In the genomic region with DNA sequence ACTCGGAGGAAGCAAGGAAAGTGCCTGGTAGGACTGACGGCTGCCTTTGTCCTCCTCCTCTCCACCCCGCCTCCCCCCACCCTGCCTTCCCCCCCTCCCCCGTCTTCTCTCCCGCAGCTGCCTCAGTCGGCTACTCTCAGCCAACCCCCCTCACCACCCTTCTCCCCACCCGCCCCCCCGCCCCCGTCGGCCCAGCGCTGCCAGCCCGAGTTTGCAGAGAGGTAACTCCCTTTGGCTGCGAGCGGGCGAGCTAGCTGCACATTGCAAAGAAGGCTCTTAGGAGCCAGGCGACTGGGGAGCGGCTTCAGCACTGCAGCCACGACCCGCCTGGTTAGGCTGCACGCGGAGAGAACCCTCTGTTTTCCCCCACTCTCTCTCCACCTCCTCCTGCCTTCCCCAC, we compare ENCODE assay signal across 9 cellular contexts. TPM values are rescaled to one million over a fixed set of nuclear protein-coding genes. Genes with fewer than 3 reads are reported as not detected.
DNase-seq lines count a peak whose midpoint lies in the region; ATAC-seq and TF ChIP-seq lines count a peak whose summit lies in the region.
"Had no signal": no experiment of that assay in that cellular context is flagged by ENCODE, and none has a peak within 500 bp of the region (broad histone marks: within the 10 kb centered on the region; RNA-seq: fewer than 3 reads in every experiment).

No MANE protein-coding gene starts in this region.

- POLR2A ChIA-PET in BJ (lab: Charles Lee): interaction anchor here (0.5 to 0.6 kb wide), 3 partner anchors 10 to 236 kb away, joined by 3 to 5 read pairs (median 3); no protein-coding TSS in a partner anchor

- no peaks in the 10 kb centered on the region for H3K36me3 Mint-ChIP-seq in neural crest cell (ENCODE audit: low read depth)

- H3K9me3 ChIP-seq in Karpas-422 (ENCODE audit: low read length): no peaks in the 10 kb centered on the region

- H3K9me2 ChIP-seq in Karpas-422 (replicated peaks; ENCODE audit: insufficient read depth, low read length): no peaks in the 10 kb centered on the region

- peaks cover 26% of the 10 kb centered on the region for H3K4me1 Mint-ChIP-seq in neural crest cell

- peak overlapping the region; percentile 93 for H3K4me3 Mint-ChIP-seq in neural crest cell

- no peaks in the 10 kb centered on the region for H3K79me2 ChIP-seq in Karpas-422 (ENCODE audit: low read length)

- no peak overlapping the region for H3K27ac Mint-ChIP-seq in neural crest cell (ENCODE audit: unreplicated experiment)

- no peaks in the 10 kb centered on the region for H3K4me1 ChIP-seq in Karpas-422 (ENCODE audit: low read length)

- no peak overlapping the region for H2AFZ ChIP-seq in Karpas-422 (ENCODE audit: low read length)

- no peak overlapping the region for H3K4me2 ChIP-seq in Karpas-422 (ENCODE audit: low read depth, low read length, poor library complexity, severe bottlenecking)

- H3K9me3 Mint-ChIP-seq in neural crest cell: peaks cover 3% of the 10 kb centered on the region

- H3K27me3 Mint-ChIP-seq in neural crest cell (ENCODE audit: low read depth): peaks cover 6% of the 10 kb centered on the region

- CTCF ChIA-PET in BJ (lab: Yijun Ruan, JAX): interaction anchor here (1.1 to 2.2 kb wide), 2 partner anchors 10 to 237 kb away, joined by 3 to 6 read pairs; no protein-coding TSS in a partner anchor

- H3K9ac ChIP-seq in Karpas-422 (ENCODE audit: low read length): no peak overlapping the region

- H3K27me3 ChIP-seq in BJ (ENCODE audit: control insufficient read depth, insufficient read depth, low read length): no peaks in the 10 kb centered on the region
- H3K27me3 ChIP-seq in Karpas-422 (ENCODE audit: low read length): no peaks in the 10 kb centered on the region

- H3K4me3 ChIP-seq in BJ (ENCODE audit: low read depth, low read length) (peak overlapping the region; percentile 66), fibroblast of pulmonary artery (replicated peaks; ENCODE audit: low read depth, low read length) (peak overlapping the region; percentile 53), Karpas-422 (ENCODE audit: low read length) (no peak overlapping the region)

- DNase-seq in BJ (ENCODE audit: low read depth) (no peak), RPMI7951 (ENCODE audit: low read depth) (peak; percentile 51), fibroblast of pulmonary artery (ENCODE audit: low read depth) (peak; percentile 7), neural crest cell (ENCODE audit: low read depth, low spot score) (peak; percentile 5), T-helper 9 cell (no peak), Karpas-422 (no peak), NCI-H1092 treated with DMSO at 0.1 percent for 48 hours (lab: John Stamatoyannopoulos, UW) (no peak)

- TF ChIP-seq CTCF in BJ (IDR thresholded peaks at IDR 0.05; ENCODE audit: insufficient read depth, low read depth, low read length) (no peak), fibroblast of pulmonary artery (IDR thresholded peaks at IDR 0.05; ENCODE audit: low read length, missing control alignments) (no peak), neural crest cell (conservative IDR thresholded peaks at IDR 0.05) (no peak)

- ATAC-seq in HG03432 (IDR thresholded peaks at IDR 0.05; ENCODE audit: unreplicated experiment): no peak

- no peaks in the 10 kb centered on the region for H4K20me1 ChIP-seq in Karpas-422 (ENCODE audit: insufficient read depth, low read depth, low read length)

- no peaks in the 10 kb centered on the region for H3K36me3 ChIP-seq in BJ (ENCODE audit: control insufficient read depth, insufficient read depth, low read length)
- H3K36me3 ChIP-seq in Karpas-422 (ENCODE audit: insufficient read depth, low read length): no peaks in the 10 kb centered on the region

- H3K27ac ChIP-seq in Karpas-422 (ENCODE audit: low read length): no peak overlapping the region
- H3K27ac ChIP-seq: HL-60 had no signal

RNA-seq across cellular contexts. Expression of gene AR, which starts 0.5 kb away (rescaled TPM):
- 11.4 and 13.9 TPM in 2 replicates for polyA plus RNA-seq in BJ (2011; rRNA removed)
- 24.9 and 32.1 TPM in 2 replicates for polyA minus RNA-seq in BJ (2011; rRNA and poly(A)+ RNA removed)
- 12.5 and 13.0 TPM in 2 replicates for total RNA-seq in RPMI7951 (2014; rRNA removed; shearing (Covaris generic))
- 6.3 and 7.9 TPM in 2 replicates for total RNA-seq in neural crest cell
- 0.25 and 1.5 TPM in 2 replicates for total RNA-seq in Karpas-422 (2014; rRNA removed; shearing (Covaris generic); ENCODE audit: low replicate concordance)

Comparison
In these comparisons a context has a peak if more than half of its experiments do, and no peak if none do; other contexts are left out.
1. DNase-seq: peak in RPMI7951 (single experiment), fibroblast of pulmonary artery (single experiment) and neural crest cell (single experiment); none in BJ (single experiment), T-helper 9 cell (single experiment), Karpas-422 (single experiment) and NCI-H1092 treated with DMSO at 0.1 percent for 48 hours (single experiment).